ENCODE assay signal across 1 cellular context in the genomic region with DNA sequence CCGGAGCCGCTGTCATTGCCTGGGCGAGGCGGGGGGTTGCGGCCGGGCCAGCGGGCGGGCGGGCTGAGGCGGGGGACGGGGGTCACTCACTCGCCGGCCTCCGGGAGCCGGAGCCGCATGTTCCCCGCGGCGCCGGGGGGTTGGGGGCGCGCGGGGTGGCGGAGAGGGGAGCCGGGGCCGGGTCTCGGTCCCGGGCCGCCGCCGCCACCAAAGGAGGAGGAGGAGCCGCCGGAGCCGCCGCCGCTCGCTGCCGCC.
TF ChIP-seq lines count a peak whose summit lies in the region.

No MANE protein-coding gene starts in this region.

TF ChIP-seq in H1, 55 proteins besides CTCF, POLR2A, EP300 and RAD21:
- TF ChIP-seq GTF2F1 (IDR thresholded peaks at IDR 0.05; ENCODE audit: borderline replicate concordance, low read depth, low read length), result no peak
- TF ChIP-seq, protein P1, sequence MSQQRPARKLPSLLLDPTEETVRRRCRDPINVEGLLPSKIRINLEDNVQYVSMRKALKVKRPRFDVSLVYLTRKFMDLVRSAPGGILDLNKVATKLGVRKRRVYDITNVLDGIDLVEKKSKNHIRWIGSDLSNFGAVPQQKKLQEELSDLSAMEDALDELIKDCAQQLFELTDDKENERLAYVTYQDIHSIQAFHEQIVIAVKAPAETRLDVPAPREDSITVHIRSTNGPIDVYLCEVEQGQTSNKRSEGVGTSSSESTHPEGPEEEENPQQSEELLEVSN (IDR thresholded peaks at IDR 0.05), result no peak
- TF ChIP-seq POLR2AphosphoS5 (IDR thresholded peaks at IDR 0.05; ENCODE audit: low read depth, low read length), result no peak
- no peak for TF ChIP-seq ZNF274 (IDR thresholded peaks at IDR 0.05; ENCODE audit: borderline replicate concordance, extremely low read depth, low read length)
- no peak for TF ChIP-seq RNF2 (IDR thresholded peaks at IDR 0.05; ENCODE audit: borderline replicate concordance, low read depth, low read length, missing control alignments, poor library complexity, severe bottlenecking)
- TF ChIP-seq, protein P2, sequence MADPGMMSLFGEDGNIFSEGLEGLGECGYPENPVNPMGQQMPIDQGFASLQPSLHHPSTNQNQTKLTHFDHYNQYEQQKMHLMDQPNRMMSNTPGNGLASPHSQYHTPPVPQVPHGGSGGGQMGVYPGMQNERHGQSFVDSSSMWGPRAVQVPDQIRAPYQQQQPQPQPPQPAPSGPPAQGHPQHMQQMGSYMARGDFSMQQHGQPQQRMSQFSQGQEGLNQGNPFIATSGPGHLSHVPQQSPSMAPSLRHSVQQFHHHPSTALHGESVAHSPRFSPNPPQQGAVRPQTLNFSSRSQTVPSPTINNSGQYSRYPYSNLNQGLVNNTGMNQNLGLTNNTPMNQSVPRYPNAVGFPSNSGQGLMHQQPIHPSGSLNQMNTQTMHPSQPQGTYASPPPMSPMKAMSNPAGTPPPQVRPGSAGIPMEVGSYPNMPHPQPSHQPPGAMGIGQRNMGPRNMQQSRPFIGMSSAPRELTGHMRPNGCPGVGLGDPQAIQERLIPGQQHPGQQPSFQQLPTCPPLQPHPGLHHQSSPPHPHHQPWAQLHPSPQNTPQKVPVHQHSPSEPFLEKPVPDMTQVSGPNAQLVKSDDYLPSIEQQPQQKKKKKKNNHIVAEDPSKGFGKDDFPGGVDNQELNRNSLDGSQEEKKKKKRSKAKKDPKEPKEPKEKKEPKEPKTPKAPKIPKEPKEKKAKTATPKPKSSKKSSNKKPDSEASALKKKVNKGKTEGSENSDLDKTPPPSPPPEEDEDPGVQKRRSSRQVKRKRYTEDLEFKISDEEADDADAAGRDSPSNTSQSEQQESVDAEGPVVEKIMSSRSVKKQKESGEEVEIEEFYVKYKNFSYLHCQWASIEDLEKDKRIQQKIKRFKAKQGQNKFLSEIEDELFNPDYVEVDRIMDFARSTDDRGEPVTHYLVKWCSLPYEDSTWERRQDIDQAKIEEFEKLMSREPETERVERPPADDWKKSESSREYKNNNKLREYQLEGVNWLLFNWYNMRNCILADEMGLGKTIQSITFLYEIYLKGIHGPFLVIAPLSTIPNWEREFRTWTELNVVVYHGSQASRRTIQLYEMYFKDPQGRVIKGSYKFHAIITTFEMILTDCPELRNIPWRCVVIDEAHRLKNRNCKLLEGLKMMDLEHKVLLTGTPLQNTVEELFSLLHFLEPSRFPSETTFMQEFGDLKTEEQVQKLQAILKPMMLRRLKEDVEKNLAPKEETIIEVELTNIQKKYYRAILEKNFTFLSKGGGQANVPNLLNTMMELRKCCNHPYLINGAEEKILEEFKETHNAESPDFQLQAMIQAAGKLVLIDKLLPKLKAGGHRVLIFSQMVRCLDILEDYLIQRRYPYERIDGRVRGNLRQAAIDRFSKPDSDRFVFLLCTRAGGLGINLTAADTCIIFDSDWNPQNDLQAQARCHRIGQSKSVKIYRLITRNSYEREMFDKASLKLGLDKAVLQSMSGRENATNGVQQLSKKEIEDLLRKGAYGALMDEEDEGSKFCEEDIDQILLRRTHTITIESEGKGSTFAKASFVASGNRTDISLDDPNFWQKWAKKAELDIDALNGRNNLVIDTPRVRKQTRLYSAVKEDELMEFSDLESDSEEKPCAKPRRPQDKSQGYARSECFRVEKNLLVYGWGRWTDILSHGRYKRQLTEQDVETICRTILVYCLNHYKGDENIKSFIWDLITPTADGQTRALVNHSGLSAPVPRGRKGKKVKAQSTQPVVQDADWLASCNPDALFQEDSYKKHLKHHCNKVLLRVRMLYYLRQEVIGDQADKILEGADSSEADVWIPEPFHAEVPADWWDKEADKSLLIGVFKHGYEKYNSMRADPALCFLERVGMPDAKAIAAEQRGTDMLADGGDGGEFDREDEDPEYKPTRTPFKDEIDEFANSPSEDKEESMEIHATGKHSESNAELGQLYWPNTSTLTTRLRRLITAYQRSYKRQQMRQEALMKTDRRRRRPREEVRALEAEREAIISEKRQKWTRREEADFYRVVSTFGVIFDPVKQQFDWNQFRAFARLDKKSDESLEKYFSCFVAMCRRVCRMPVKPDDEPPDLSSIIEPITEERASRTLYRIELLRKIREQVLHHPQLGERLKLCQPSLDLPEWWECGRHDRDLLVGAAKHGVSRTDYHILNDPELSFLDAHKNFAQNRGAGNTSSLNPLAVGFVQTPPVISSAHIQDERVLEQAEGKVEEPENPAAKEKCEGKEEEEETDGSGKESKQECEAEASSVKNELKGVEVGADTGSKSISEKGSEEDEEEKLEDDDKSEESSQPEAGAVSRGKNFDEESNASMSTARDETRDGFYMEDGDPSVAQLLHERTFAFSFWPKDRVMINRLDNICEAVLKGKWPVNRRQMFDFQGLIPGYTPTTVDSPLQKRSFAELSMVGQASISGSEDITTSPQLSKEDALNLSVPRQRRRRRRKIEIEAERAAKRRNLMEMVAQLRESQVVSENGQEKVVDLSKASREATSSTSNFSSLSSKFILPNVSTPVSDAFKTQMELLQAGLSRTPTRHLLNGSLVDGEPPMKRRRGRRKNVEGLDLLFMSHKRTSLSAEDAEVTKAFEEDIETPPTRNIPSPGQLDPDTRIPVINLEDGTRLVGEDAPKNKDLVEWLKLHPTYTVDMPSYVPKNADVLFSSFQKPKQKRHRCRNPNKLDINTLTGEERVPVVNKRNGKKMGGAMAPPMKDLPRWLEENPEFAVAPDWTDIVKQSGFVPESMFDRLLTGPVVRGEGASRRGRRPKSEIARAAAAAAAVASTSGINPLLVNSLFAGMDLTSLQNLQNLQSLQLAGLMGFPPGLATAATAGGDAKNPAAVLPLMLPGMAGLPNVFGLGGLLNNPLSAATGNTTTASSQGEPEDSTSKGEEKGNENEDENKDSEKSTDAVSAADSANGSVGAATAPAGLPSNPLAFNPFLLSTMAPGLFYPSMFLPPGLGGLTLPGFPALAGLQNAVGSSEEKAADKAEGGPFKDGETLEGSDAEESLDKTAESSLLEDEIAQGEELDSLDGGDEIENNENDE (IDR thresholded peaks at IDR 0.05; ENCODE audit: insufficient replicate concordance, low read length), result no peak
- TF ChIP-seq BRCA1 (IDR thresholded peaks at IDR 0.05; ENCODE audit: low read depth, low read length), result no peak
- TF ChIP-seq TBP (IDR thresholded peaks at IDR 0.05; ENCODE audit: low read depth, low read length), result no peak
- no peak for TF ChIP-seq PHF8 (conservative IDR thresholded peaks at IDR 0.05; ENCODE audit: low read depth, low read length)
- TF ChIP-seq SIRT6 (IDR thresholded peaks at IDR 0.05; ENCODE audit: low read length), result no peak
- no peak for TF ChIP-seq JUN (IDR thresholded peaks at IDR 0.05; ENCODE audit: low read depth, low read length)
- no peak for TF ChIP-seq SRF (IDR thresholded peaks at IDR 0.05; ENCODE audit: low read depth, low read length)
